Comparison of ENCODE assay signal across 18 cellular contexts in genomic region chr3:122357828-122358617, GRCh38. TPM values are rescaled to one million over a fixed set of nuclear protein-coding genes. Genes with fewer than 3 reads are reported as not detected.
DNase-seq lines count a peak whose midpoint lies in the region; ATAC-seq, FAIRE-seq and TF ChIP-seq lines count a peak whose summit lies in the region.
"Had no signal": no experiment of that assay in that cellular context is flagged by ENCODE, and none has a peak within 500 bp of the region (broad histone marks: within the 10 kb centered on the region; RNA-seq: fewer than 3 reads in every experiment).

No MANE protein-coding gene starts in this region.

- H3K27me3 ChIP-seq in HepG2 (ENCODE audit: control insufficient read depth in 1 of 2, insufficient read depth in 2 of 2, low read length in 2 of 2) (no peaks in the 10 kb centered on the region), right lobe of liver (no peaks in the 10 kb centered on the region), PC-3 (ENCODE audit: low read length) (no peaks in the 10 kb centered on the region), esophagus (ENCODE audit: control insufficient read depth in 1 of 2, insufficient read depth in 2 of 2, low read length in 2 of 2) (no peaks in the 10 kb centered on the region), Caco-2 (replicated peaks; ENCODE audit: control insufficient read depth, insufficient read depth, low read length) (no peaks in the 10 kb centered on the region)
- H3K27me3 ChIP-seq: left lung, neutrophil, SJCRH30 had no signal

- CTCF ChIA-PET in HepG2 (lab: Yijun Ruan, JAX; ENCODE audit: low intra/inter-chr PET ratio, low total read pairs) (no interaction called here), PC-3 (lab: Charles Lee) (interaction anchor here (1.1 to 6.5 kb wide), 2 partner anchors 35 to 51 kb away, joined by 3 to 68 read pairs; no protein-coding TSS in a partner anchor), Caco-2 (lab: Charles Lee) (interaction anchor here (2.5 kb wide), 1 partner anchor 52 kb away, joined by 28 read pairs; no protein-coding TSS in a partner anchor)

- 0 out of 4 replicates have a peak, but pooled peaks of 1 of the 2 experiments have one; percentile 3 for TF ChIP-seq POLR2A in HepG2 (IDR thresholded peaks at IDR 0.05; ENCODE audit: insufficient read depth in 1 of 2, low read depth in 2 of 2, low read length in 2 of 2)
- TF ChIP-seq POLR2A in right lobe of liver (IDR thresholded peaks at IDR 0.05) = no peak

- H3F3A ChIP-seq in PC-3 (ENCODE audit: low read length, unreplicated experiment) = no peaks in the 10 kb centered on the region

- H3K79me2 ChIP-seq in HepG2 (ENCODE audit: insufficient read depth, low read length) = no peaks in the 10 kb centered on the region
- no peaks in the 10 kb centered on the region for H3K79me2 ChIP-seq in PC-3 (ENCODE audit: low read length)

- H3K27me3 Mint-ChIP-seq in Caco-2 (ENCODE audit: insufficient read depth, unreplicated experiment) = no peaks in the 10 kb centered on the region

- DNase-seq in HepG2 (ENCODE audit: low spot score) (no peak), right lobe of liver (no peak), PC-3 (peak; percentile 11), Caco-2 (no peak)
- DNase-seq in stimulated activated CD4-positive, alpha-beta T cell treated with anti-CD3 and anti-CD28 coated beads, Interleukin-4, amount 100 ng/mL, for 24 hours = no peak
- DNase-seq: amniotic stem cell, Calu3, head of caudate nucleus, left lung, NCI-H1092, PC-9, SJCRH30 had no signal

- H3K9ac ChIP-seq in HepG2 (ENCODE audit: insufficient read depth, low read depth, low read length) (no peak overlapping the region), PC-3 (ENCODE audit: low read length) (no peak overlapping the region)

- intact Hi-C loops in HepG2 (cut with micrococcal nuclease; ENCODE audit: unreplicated experiment) (loop anchor here (2.0 kb wide), 1 partner anchor 257 kb away; no protein-coding TSS in a partner anchor), right lobe of liver (cut with DNase I) (no loop called here), PC-3 (cut with micrococcal nuclease) (loop anchor here (2.0 to 10.0 kb wide), 4 partner anchors 241 to 811 kb away; no protein-coding TSS in a partner anchor), Caco-2 (cut with micrococcal nuclease; ENCODE audit: unreplicated experiment) (loop anchor here (2.0 to 5.0 kb wide), 2 partner anchors 91 to 256 kb away; no protein-coding TSS in a partner anchor)

- FAIRE-seq in HepG2 (lab: Jason Lieb, UNC) = no peak

- no peak for TF ChIP-seq RAD21 in HepG2 (CRISPR knock-in tag; IDR thresholded peaks at IDR 0.05)

- H3K4me1 ChIP-seq in HepG2 (ENCODE audit: insufficient read depth, low read length) = peaks cover 16% of the 10 kb centered on the region
- peaks cover 0 to 18% (median 0%) of the 10 kb centered on the region in 4 donors for H3K4me1 ChIP-seq in right lobe of liver
- H3K4me1 ChIP-seq in PC-3 (ENCODE audit: insufficient read depth, low read length) = peaks cover 6% of the 10 kb centered on the region
- H3K4me1 ChIP-seq in esophagus (ENCODE audit: control insufficient read depth in 2 of 2, insufficient read depth in 2 of 2, low read length in 1 of 2) = peaks cover 0 to 2% of the 10 kb centered on the region in 2 donors
- peaks cover 15% of the 10 kb centered on the region for H3K4me1 ChIP-seq in Caco-2
- H3K4me1 ChIP-seq: SJCRH30 had no signal

- no peaks in the 10 kb centered on the region for H3K9me2 ChIP-seq in PC-3 (replicated peaks; ENCODE audit: low read length)

- peaks cover 7 to 19% of the 10 kb centered on the region in 2 experiments; a peak in 4 of 5 replicates for H3K36me3 ChIP-seq in HepG2 (replicated peaks in 1 of 2; ENCODE audit: control insufficient read depth in 1 of 2, insufficient read depth in 2 of 2, low read length in 2 of 2)
- peaks cover 0 to 5% (median 2%) of the 10 kb centered on the region in 4 donors for H3K36me3 ChIP-seq in right lobe of liver
- peaks cover 35% of the 10 kb centered on the region; the same call in 1 of the 2 replicates for H3K36me3 ChIP-seq in PC-3 (ENCODE audit: low read depth, low read length)
- peaks cover 0 to 3% of the 10 kb centered on the region in 2 donors for H3K36me3 ChIP-seq in esophagus (ENCODE audit: control insufficient read depth in 2 of 2, insufficient read depth in 2 of 2, low read length in 1 of 2)
- peaks cover 3% of the 10 kb centered on the region for H3K36me3 ChIP-seq in Caco-2 (ENCODE audit: control insufficient read depth, insufficient read depth, low read length)
- H3K36me3 ChIP-seq: neutrophil, thoracic aorta had no signal

- TF ChIP-seq CTCF in HepG2 (CRISPR knock-in tag; IDR thresholded peaks at IDR 0.05) (no peak), right lobe of liver (IDR thresholded peaks at IDR 0.05) (no peak), PC-3 (conservative IDR thresholded peaks at IDR 0.05; ENCODE audit: low read depth, low read length) (no peak), Caco-2 (IDR thresholded peaks at IDR 0.05; ENCODE audit: insufficient read depth in 1 of 2, low read depth in 1 of 2, low read length in 1 of 2, severe bottlenecking in 1 of 2, unreplicated experiment in 1 of 2) (no peak)

- no peaks in the 10 kb centered on the region for H3K9me3 ChIP-seq in HepG2 (ENCODE audit: low read length)
- H3K9me3 ChIP-seq in right lobe of liver = no peaks in the 10 kb centered on the region
- H3K9me3 ChIP-seq in PC-3 (ENCODE audit: low read length) = no peaks in the 10 kb centered on the region
- H3K9me3 ChIP-seq in esophagus (ENCODE audit: control insufficient read depth in 2 of 2, insufficient read depth in 1 of 2, low read depth in 1 of 2, low read length in 1 of 2) = no peaks in the 10 kb centered on the region
- H3K9me3 ChIP-seq in Caco-2 = no peaks in the 10 kb centered on the region
- H3K9me3 ChIP-seq: left lung, neutrophil, SJCRH30, thoracic aorta had no signal

- no peak overlapping the region for H3K4me2 ChIP-seq in HepG2 (ENCODE audit: low read depth, low read length)
- H3K4me2 ChIP-seq in PC-3 (ENCODE audit: low read length) = no peak overlapping the region
- H3K4me2 ChIP-seq: PC-9 had no signal

- TF ChIP-seq EP300 in HepG2 (IDR thresholded peaks at IDR 0.05; ENCODE audit: low read depth in 2 of 2, low read length in 2 of 2) = no peak
- TF ChIP-seq EP300 in HepG2 (CRISPR knock-in tag; IDR thresholded peaks at IDR 0.05; ENCODE audit: borderline replicate concordance) = no peak

- BruUV-seq in HepG2 (replicated peaks; lab: Mats Ljungman, UMichigan) (TSS peak; percentile 21), PC-3 (replicated peaks; lab: Mats Ljungman, UMichigan) (TSS peak; percentile 19), Caco-2 (replicated peaks; lab: Mats Ljungman, UMichigan) (no TSS peak)

- WGBS in HepG2 (ENCODE audit: low lambda C conversion rate) = 98% methylated on average over 2 of the region's 2 CpGs
- 79% methylated on average over 2 of the region's 2 CpGs for WGBS in right lobe of liver (ENCODE audit: insufficient coverage, low coverage, low lambda C conversion rate, missing lambda C conversion rate)
- 49 to 69% methylated on average over 2 of the region's 2 CpGs for WGBS in esophagus, 2 donors

- H3K4me1 Mint-ChIP-seq in Caco-2 (ENCODE audit: low read depth, unreplicated experiment) = peaks cover 6% of the 10 kb centered on the region

- H3K4me3 ChIP-seq in HepG2 (replicated peaks in 1 of 3; ENCODE audit: insufficient read depth in 1 of 3, low read depth in 2 of 3, low read length in 3 of 3) = no peak overlapping the region
- H3K4me3 ChIP-seq in right lobe of liver = no peak overlapping the region
- no peak overlapping the region for H3K4me3 ChIP-seq in PC-3 (ENCODE audit: low read length)
- no peak overlapping the region for H3K4me3 ChIP-seq in esophagus (ENCODE audit: low read depth in 1 of 2, low read length in 2 of 2)
- no peak overlapping the region for H3K4me3 ChIP-seq in Caco-2 (ENCODE audit: low read depth, low read length)
- H3K4me3 ChIP-seq: left lung, PC-9, SJCRH30, thoracic aorta had no signal

- in situ Hi-C loops in HepG2 (cut with HindIII; ENCODE audit: extremely low pct_ligation_motif_present, low pct_unique_long_range_greater_than_20kb) = loop anchor here (5.0 to 10.0 kb wide), 2 partner anchors 46 to 253 kb away; no protein-coding TSS in a partner anchor

- POLR2A ChIA-PET in HepG2 (lab: Yijun Ruan, JAX) = interaction anchor here (0.8 to 1.8 kb wide), 3 partner anchors 26 to 58 kb away, joined by 3 to 6 read pairs (median 5); partner anchors contain the start of genes FAM162A and WDR5B
- POLR2A ChIA-PET in PC-3 (lab: Charles Lee; ENCODE audit: unreplicated experiment) = no interaction called here
- POLR2A ChIA-PET in Caco-2 (lab: Charles Lee) = no interaction called here

- no peak overlapping the region for H3K4me3 Mint-ChIP-seq in Caco-2 (ENCODE audit: unreplicated experiment)

- H4K20me1 ChIP-seq in HepG2 (ENCODE audit: insufficient read depth, low read length) = no peaks in the 10 kb centered on the region
- H4K20me1 ChIP-seq in PC-3 (ENCODE audit: low read length) = no peaks in the 10 kb centered on the region

- H3K27ac ChIP-seq in HepG2 (ENCODE audit: extremely low read length, insufficient read depth, low read length) (no peak overlapping the region), right lobe of liver (no peak overlapping the region), PC-3 (ENCODE audit: low read length) (no peak overlapping the region), esophagus (ENCODE audit: low read depth in 2 of 2, low read length in 1 of 2) (peak overlapping the region; percentile 73 to 76)
- H3K27ac ChIP-seq: left lung, neutrophil, PC-9, SJCRH30, thoracic aorta had no signal

- H3K27ac Mint-ChIP-seq in Caco-2 (ENCODE audit: unreplicated experiment) = no peak overlapping the region

- H2AFZ ChIP-seq in HepG2 (ENCODE audit: low read length) (no peak overlapping the region), PC-3 (ENCODE audit: low read length) (no peak overlapping the region)
- H2AFZ ChIP-seq: PC-9 had no signal

- no peaks in the 10 kb centered on the region for H3K9me3 Mint-ChIP-seq in Caco-2 (ENCODE audit: unreplicated experiment)

- ATAC-seq in HepG2 = no peak
- ATAC-seq in right lobe of liver = no peak
- ATAC-seq in PC-3 = no peak
- no peak for ATAC-seq in HG03095 (IDR thresholded peaks at IDR 0.05; ENCODE audit: unreplicated experiment)
- no peak for ATAC-seq in GM18909 (IDR thresholded peaks at IDR 0.05; ENCODE audit: poor library complexity, unreplicated experiment)
- ATAC-seq: activated CD4-positive, CD25-positive, alpha-beta regulatory T cell treated with anti-CD3 and anti-CD28 coated beads, Interleukin-2, amount 50 U/mL, for 24 hours; left lung had no signal

- H3K36me3 Mint-ChIP-seq in Caco-2 (ENCODE audit: insufficient read depth, unreplicated experiment) = peaks cover 46% of the 10 kb centered on the region

RNA-seq across cellular contexts. Expression of gene MIX23, which starts 25.0 kb away (rescaled TPM):
- total RNA-seq in HepG2 (2016; rRNA removed; fragmentation: Illumina TruSeq; extraction: Trizol) = 152 and 233 TPM in 2 replicates
- 96.3 and 103 TPM in 2 replicates for total RNA-seq in HepG2 (2016; cell fraction: cytosol; rRNA removed; fragmentation: Illumina TruSeq; extraction: Trizol; ENCODE audit: low read depth)
- total RNA-seq in HepG2 (2016; cell fraction: insoluble cytoplasmic fraction; rRNA removed; fragmentation: Illumina TruSeq; extraction: Trizol) = 150 and 251 TPM in 2 replicates
- total RNA-seq in HepG2 (2016; cell fraction: membrane; rRNA removed; fragmentation: Illumina TruSeq; extraction: Trizol) = 93.8 and 116 TPM in 2 replicates
- total RNA-seq in HepG2 (2016; cell fraction: nucleus; rRNA removed; fragmentation: Illumina TruSeq; extraction: Trizol) = 55.1 and 57.7 TPM in 2 replicates
- 16.2 and 20.0 TPM in 2 replicates for polyA plus RNA-seq in HepG2 (2011; rRNA removed)
- polyA plus RNA-seq in HepG2 (2011; cell fraction: cytosol; rRNA removed) = 10.9 and 12.5 TPM in 2 replicates
- 7.9 and 12.8 TPM in 2 replicates for polyA plus RNA-seq in HepG2 (2011; cell fraction: nucleus; rRNA removed)
- 65.6 and 98.8 TPM in 2 replicates for polyA plus RNA-seq in HepG2 (2012)
- polyA plus RNA-seq in HepG2 (2016; cell fraction: cytosol; fragmentation: Illumina TruSeq; extraction: Trizol; ENCODE audit: low read depth) = 99.1 and 102 TPM in 2 replicates
- polyA plus RNA-seq in HepG2 (2016; cell fraction: insoluble cytoplasmic fraction; fragmentation: Illumina TruSeq; extraction: Trizol; ENCODE audit: low read depth) = 274 and 298 TPM in 2 replicates
- polyA plus RNA-seq in HepG2 (2016; cell fraction: membrane; fragmentation: Illumina TruSeq; extraction: Trizol; ENCODE audit: low read depth) = 96.2 and 118 TPM in 2 replicates
- polyA plus RNA-seq in HepG2 (2016; cell fraction: nucleus; fragmentation: Illumina TruSeq; extraction: Trizol; ENCODE audit: insufficient read depth, low read depth) = 116 and 117 TPM in 2 replicates
- 3.6 and 4.8 TPM in 2 replicates for polyA minus RNA-seq in HepG2 (2011; rRNA and poly(A)+ RNA removed; ENCODE audit: low replicate concordance)
- polyA minus RNA-seq in HepG2 (2011; cell fraction: cytosol; rRNA and poly(A)+ RNA removed) = 18.9 and 22.0 TPM in 2 replicates
- polyA minus RNA-seq in HepG2 (2011; cell fraction: nucleus; rRNA and poly(A)+ RNA removed) = 23.4 and 27.4 TPM in 2 replicates
- 10 to 100 TPM; 21.3 to 36.0 (median 27.1) TPM for total RNA-seq in right lobe of liver
- total RNA-seq in PC-3 (2014; rRNA removed) = 96.9 and 111 TPM in 2 replicates
- polyA plus RNA-seq in esophagus = 10 to 100 TPM; 32.9 to 41.9 TPM
- 85.2 and 86.2 TPM in 2 replicates for total RNA-seq in Caco-2 (2022)

RNA-seq across cellular contexts. Expression of gene FAM162A, which starts 26.0 kb away (rescaled TPM):
- 115 and 131 TPM in 2 replicates for total RNA-seq in HepG2 (2016; rRNA removed; fragmentation: Illumina TruSeq; extraction: Trizol)
- 18.3 and 23.7 TPM in 2 replicates for total RNA-seq in HepG2 (2016; cell fraction: cytosol; rRNA removed; fragmentation: Illumina TruSeq; extraction: Trizol; ENCODE audit: low read depth)
- total RNA-seq in HepG2 (2016; cell fraction: insoluble cytoplasmic fraction; rRNA removed; fragmentation: Illumina TruSeq; extraction: Trizol) = 118 and 149 TPM in 2 replicates
- 29.2 and 29.7 TPM in 2 replicates for total RNA-seq in HepG2 (2016; cell fraction: membrane; rRNA removed; fragmentation: Illumina TruSeq; extraction: Trizol)
- 44.8 and 51.6 TPM in 2 replicates for total RNA-seq in HepG2 (2016; cell fraction: nucleus; rRNA removed; fragmentation: Illumina TruSeq; extraction: Trizol)
- 141 and 155 TPM in 2 replicates for polyA plus RNA-seq in HepG2 (2011; rRNA removed)
- polyA plus RNA-seq in HepG2 (2011; cell fraction: cytosol; rRNA removed) = 81.9 and 104 TPM in 2 replicates
- polyA plus RNA-seq in HepG2 (2011; cell fraction: nucleus; rRNA removed) = 33.6 and 34.6 TPM in 2 replicates
- polyA plus RNA-seq in HepG2 (2012) = 197 and 266 TPM in 2 replicates
- 34.9 and 38.9 TPM in 2 replicates for polyA plus RNA-seq in HepG2 (2016; cell fraction: cytosol; fragmentation: Illumina TruSeq; extraction: Trizol; ENCODE audit: low read depth)
- polyA plus RNA-seq in HepG2 (2016; cell fraction: insoluble cytoplasmic fraction; fragmentation: Illumina TruSeq; extraction: Trizol; ENCODE audit: low read depth) = 167 and 187 TPM in 2 replicates
- 30.9 and 35.6 TPM in 2 replicates for polyA plus RNA-seq in HepG2 (2016; cell fraction: membrane; fragmentation: Illumina TruSeq; extraction: Trizol; ENCODE audit: low read depth)
- 93.4 and 95.0 TPM in 2 replicates for polyA plus RNA-seq in HepG2 (2016; cell fraction: nucleus; fragmentation: Illumina TruSeq; extraction: Trizol; ENCODE audit: insufficient read depth, low read depth)
- 11.7 and 21.1 TPM in 2 replicates for polyA minus RNA-seq in HepG2 (2011; rRNA and poly(A)+ RNA removed; ENCODE audit: low replicate concordance)
- polyA minus RNA-seq in HepG2 (2011; cell fraction: cytosol; rRNA and poly(A)+ RNA removed) = 29.6 and 36.6 TPM in 2 replicates
- polyA minus RNA-seq in HepG2 (2011; cell fraction: nucleus; rRNA and poly(A)+ RNA removed) = 70.0 and 72.2 TPM in 2 replicates
- 10 to 100 TPM; 26.9 to 57.0 (median 51.5) TPM for total RNA-seq in right lobe of liver
- total RNA-seq in PC-3 (2014; rRNA removed) = 86.4 and 126 TPM in 2 replicates
- polyA plus RNA-seq in esophagus = 100 to 1,000 TPM; 242 TPM
- 35.8 and 37.4 TPM in 2 replicates for total RNA-seq in Caco-2 (2022)

RNA-seq across cellular contexts. Expression of gene CSTA, which starts 33.0 kb away (rescaled TPM):
- total RNA-seq in HepG2 (2016; rRNA removed; fragmentation: Illumina TruSeq; extraction: Trizol) = 11.0 and 13.9 TPM in 2 replicates
- 6.8 and 7.6 TPM in 2 replicates for total RNA-seq in HepG2 (2016; cell fraction: cytosol; rRNA removed; fragmentation: Illumina TruSeq; extraction: Trizol; ENCODE audit: low read depth)
- total RNA-seq in HepG2 (2016; cell fraction: insoluble cytoplasmic fraction; rRNA removed; fragmentation: Illumina TruSeq; extraction: Trizol) = 10.6 and 14.8 TPM in 2 replicates
- 6.5 and 8.4 TPM in 2 replicates for total RNA-seq in HepG2 (2016; cell fraction: membrane; rRNA removed; fragmentation: Illumina TruSeq; extraction: Trizol)
- 2.7 and 3.1 TPM in 2 replicates for total RNA-seq in HepG2 (2016; cell fraction: nucleus; rRNA removed; fragmentation: Illumina TruSeq; extraction: Trizol)
- polyA plus RNA-seq in HepG2 (2011; rRNA removed) = 3.9 and 4.9 TPM in 2 replicates
- polyA plus RNA-seq in HepG2 (2011; cell fraction: cytosol; rRNA removed) = 0.91 and 3.9 TPM in 2 replicates
- 0.61 and 1.5 TPM in 2 replicates for polyA plus RNA-seq in HepG2 (2011; cell fraction: nucleus; rRNA removed)
- polyA plus RNA-seq in HepG2 (2012) = 6.1 and 6.9 TPM in 2 replicates
- 6.8 and 7.2 TPM in 2 replicates for polyA plus RNA-seq in HepG2 (2016; cell fraction: cytosol; fragmentation: Illumina TruSeq; extraction: Trizol; ENCODE audit: low read depth)
- polyA plus RNA-seq in HepG2 (2016; cell fraction: insoluble cytoplasmic fraction; fragmentation: Illumina TruSeq; extraction: Trizol; ENCODE audit: low read depth) = 13.5 and 13.6 TPM in 2 replicates
- 7.0 and 8.5 TPM in 2 replicates for polyA plus RNA-seq in HepG2 (2016; cell fraction: membrane; fragmentation: Illumina TruSeq; extraction: Trizol; ENCODE audit: low read depth)
- 6.3 and 6.6 TPM in 2 replicates for polyA plus RNA-seq in HepG2 (2016; cell fraction: nucleus; fragmentation: Illumina TruSeq; extraction: Trizol; ENCODE audit: insufficient read depth, low read depth)
- polyA minus RNA-seq in HepG2 (2011; rRNA and poly(A)+ RNA removed; ENCODE audit: low replicate concordance) = not detected in 2 replicates
- 1.8 TPM in 1 of 2 replicates, not detected in the other for polyA minus RNA-seq in HepG2 (2011; cell fraction: cytosol; rRNA and poly(A)+ RNA removed)
- polyA minus RNA-seq in HepG2 (2011; cell fraction: nucleus; rRNA and poly(A)+ RNA removed) = 0.90 and 1.5 TPM in 2 replicates
- total RNA-seq in right lobe of liver = 10 to 100 TPM in 3 of 6 experiments, 1 to 10 TPM in 3; 4.2 to 19.3 (median 8.6) TPM
- not detected in 2 replicates for total RNA-seq in PC-3 (2014; rRNA removed)
- polyA plus RNA-seq in esophagus = over 10,000 TPM in 1 of 2 donors, 1,000 to 10,000 TPM in 1; 7,202 to 12,533 TPM
- total RNA-seq in Caco-2 (2022) = 1.0 and 1.1 TPM in 2 replicates
- total RNA-seq: Calu3, SJCRH30 had no signal

RNA-seq across cellular contexts. Expression of gene WDR5B, which starts 57.8 kb away (rescaled TPM):
- total RNA-seq in HepG2 (2016; rRNA removed; fragmentation: Illumina TruSeq; extraction: Trizol) (3.6 and 4.5 TPM in 2 replicates), right lobe of liver (1 to 10 TPM; 1.4 to 4.0 (median 2.1) TPM), PC-3 (2014; rRNA removed) (3.1 and 4.0 TPM in 2 replicates), Caco-2 (2022) (4.4 and 4.7 TPM in 2 replicates)
- total RNA-seq in HepG2 (2016; cell fraction: cytosol; rRNA removed; fragmentation: Illumina TruSeq; extraction: Trizol; ENCODE audit: low read depth) = 1.1 and 1.2 TPM in 2 replicates
- 3.5 and 5.6 TPM in 2 replicates for total RNA-seq in HepG2 (2016; cell fraction: insoluble cytoplasmic fraction; rRNA removed; fragmentation: Illumina TruSeq; extraction: Trizol)
- total RNA-seq in HepG2 (2016; cell fraction: membrane; rRNA removed; fragmentation: Illumina TruSeq; extraction: Trizol) = 2.8 and 3.6 TPM in 2 replicates
- 4.0 TPM in 2 replicates for total RNA-seq in HepG2 (2016; cell fraction: nucleus; rRNA removed; fragmentation: Illumina TruSeq; extraction: Trizol)
- polyA plus RNA-seq in HepG2 (2011; rRNA removed) (2.2 and 2.5 TPM in 2 replicates), esophagus (1 to 10 TPM; 1.3 TPM)
- 0.94 and 1.8 TPM in 2 replicates for polyA plus RNA-seq in HepG2 (2011; cell fraction: cytosol; rRNA removed)
- 1.3 and 2.0 TPM in 2 replicates for polyA plus RNA-seq in HepG2 (2011; cell fraction: nucleus; rRNA removed)
- 1.6 and 2.3 TPM in 2 replicates for polyA plus RNA-seq in HepG2 (2012)
- polyA plus RNA-seq in HepG2 (2016; cell fraction: cytosol; fragmentation: Illumina TruSeq; extraction: Trizol; ENCODE audit: low read depth) = 0.49 and 0.52 TPM in 2 replicates
- polyA plus RNA-seq in HepG2 (2016; cell fraction: insoluble cytoplasmic fraction; fragmentation: Illumina TruSeq; extraction: Trizol; ENCODE audit: low read depth) = 3.5 and 4.0 TPM in 2 replicates
- 1.4 and 1.5 TPM in 2 replicates for polyA plus RNA-seq in HepG2 (2016; cell fraction: membrane; fragmentation: Illumina TruSeq; extraction: Trizol; ENCODE audit: low read depth)
- polyA plus RNA-seq in HepG2 (2016; cell fraction: nucleus; fragmentation: Illumina TruSeq; extraction: Trizol; ENCODE audit: insufficient read depth, low read depth) = 3.7 and 4.4 TPM in 2 replicates
- 1.7 and 3.5 TPM in 2 replicates for polyA minus RNA-seq in HepG2 (2011; rRNA and poly(A)+ RNA removed; ENCODE audit: low replicate concordance)
- 1.1 and 1.4 TPM in 2 replicates for polyA minus RNA-seq in HepG2 (2011; cell fraction: cytosol; rRNA and poly(A)+ RNA removed)
- polyA minus RNA-seq in HepG2 (2011; cell fraction: nucleus; rRNA and poly(A)+ RNA removed) = 5.9 and 8.2 TPM in 2 replicates

Comparison
In these comparisons a context has a peak if more than half of its experiments do, and no peak if none do; other contexts are left out.
1. intact Hi-C loops: an anchor here in HepG2 (2.0 kb wide), PC-3 (2.0 to 10.0 kb wide) and Caco-2 (2.0 to 5.0 kb wide); none called in right lobe of liver.
2. H3K27ac ChIP-seq: peak in esophagus (2 of 2); none in HepG2 (single experiment), right lobe of liver (0 of 3) and PC-3 (single experiment).